ENCODE assay signal across 14 cellular contexts in genomic region chr14:93954516-93954830, GRCh38. TPM values are rescaled to one million over a fixed set of nuclear protein-coding genes. Genes with fewer than 3 reads are reported as not detected.
DNase-seq lines count a peak whose midpoint lies in the region; ATAC-seq and TF ChIP-seq lines count a peak whose summit lies in the region.
"Had no signal": no experiment of that assay in that cellular context is flagged by ENCODE, and none has a peak within 500 bp of the region (broad histone marks: within the 10 kb centered on the region; RNA-seq: fewer than 3 reads in every experiment).

No MANE protein-coding gene starts in this region.

- peaks cover 81% of the 10 kb centered on the region for H3K4me1 Mint-ChIP-seq in stimulated activated naive CD8-positive, alpha-beta T cell treated with anti-CD3 and anti-CD28 coated beads, Interleukin-15, Interleukin-2, amounts not matched to agents 100 ng/mL and 50 ng/mL, for 24 hours (ENCODE audit: low read depth)
- peaks cover 80% of the 10 kb centered on the region for H3K4me1 Mint-ChIP-seq in activated CD8-positive, alpha-beta T cell treated with anti-CD3 and anti-CD28 coated beads for 36 hours (ENCODE audit: low read depth)
- peaks cover 56 to 57% of the 10 kb centered on the region in 2 donors for H3K4me1 Mint-ChIP-seq in immature natural killer cell

- POLR2A ChIA-PET in activated CD8-positive, alpha-beta T cell treated with anti-CD3 and anti-CD28 coated beads for 36 hours (lab: Charles Lee) = interaction anchor here (1.5 to 3.2 kb wide), 2 partner anchors 24 to 38 kb away, joined by 3 to 19 read pairs; no protein-coding TSS in a partner anchor

- no peaks in the 10 kb centered on the region for H3K9me3 Mint-ChIP-seq in stimulated activated naive CD8-positive, alpha-beta T cell treated with anti-CD3 and anti-CD28 coated beads, Interleukin-15, Interleukin-2, amounts not matched to agents 100 ng/mL and 50 ng/mL, for 24 hours
- H3K9me3 Mint-ChIP-seq in activated CD8-positive, alpha-beta T cell treated with anti-CD3 and anti-CD28 coated beads for 36 hours = no peaks in the 10 kb centered on the region
- no peaks in the 10 kb centered on the region for H3K9me3 Mint-ChIP-seq in immature natural killer cell

- H3K36me3 Mint-ChIP-seq in stimulated activated naive CD8-positive, alpha-beta T cell treated with anti-CD3 and anti-CD28 coated beads, Interleukin-15, Interleukin-2, amounts not matched to agents 100 ng/mL and 50 ng/mL, for 24 hours (ENCODE audit: low read depth) = peaks cover 4% of the 10 kb centered on the region
- peaks cover 9% of the 10 kb centered on the region for H3K36me3 Mint-ChIP-seq in activated CD8-positive, alpha-beta T cell treated with anti-CD3 and anti-CD28 coated beads for 36 hours (ENCODE audit: low read depth)
- H3K36me3 Mint-ChIP-seq in immature natural killer cell = peaks cover 4 to 7% (median 6%) of the 10 kb centered on the region in 3 donors

- peak overlapping the region; percentile 78 for H3K4me3 Mint-ChIP-seq in stimulated activated naive CD8-positive, alpha-beta T cell treated with anti-CD3 and anti-CD28 coated beads, Interleukin-15, Interleukin-2, amounts not matched to agents 100 ng/mL and 50 ng/mL, for 24 hours
- peak overlapping the region; percentile 83 for H3K4me3 Mint-ChIP-seq in activated CD8-positive, alpha-beta T cell treated with anti-CD3 and anti-CD28 coated beads for 36 hours
- peak overlapping the region; percentile 77 to 93 (median 86) for H3K4me3 Mint-ChIP-seq in immature natural killer cell

- TF ChIP-seq CTCF in activated CD8-positive, alpha-beta T cell treated with anti-CD3 and anti-CD28 coated beads for 36 hours (IDR thresholded peaks at IDR 0.05) = no peak

- DNase-seq in stimulated activated naive CD8-positive, alpha-beta T cell treated with anti-CD3 and anti-CD28 coated beads, Interleukin-15, Interleukin-2, amounts not matched to agents 100 U/mL and 50 U/mL, for 24 hours = no peak
- DNase-seq in activated CD8-positive, alpha-beta T cell treated with anti-CD3 and anti-CD28 coated beads for 36 hours = no peak
- no peak for DNase-seq in immature natural killer cell
- DNase-seq in G401 (ENCODE audit: low spot score) = no peak
- DNase-seq: NCI-H1930; SHP77 treated with DMSO at 0.1 percent for 48 hours; stimulated activated CD4-positive, alpha-beta T cell treated with anti-CD3 and anti-CD28 coated beads, Interleukin-2, amount 100 ng/mL, for 48 hours had no signal

- no peak for ATAC-seq in stimulated activated naive CD8-positive, alpha-beta T cell treated with anti-CD3 and anti-CD28 coated beads, Interleukin-15, Interleukin-2, amounts not matched to agents 100 U/mL and 50 U/mL, for 24 hours
- no peak for ATAC-seq in activated CD8-positive, alpha-beta T cell treated with anti-CD3 and anti-CD28 coated beads for 36 hours
- ATAC-seq in HG03159 (IDR thresholded peaks at IDR 0.05; ENCODE audit: unreplicated experiment) (no peak), esophagus mucosa (no peak), HG03439 (IDR thresholded peaks at IDR 0.05; ENCODE audit: unreplicated experiment) (no peak)

- intact Hi-C loops in activated CD8-positive, alpha-beta T cell treated with anti-CD3 and anti-CD28 coated beads for 36 hours (cut with micrococcal nuclease) = loop anchor here (10.0 kb wide), 1 partner anchor 180 kb away; no protein-coding TSS in a partner anchor

- in situ Hi-C loops in G401 (cut with HindIII; ENCODE audit: low sequenced_read_pairs) = no loop called here

- H3K27ac Mint-ChIP-seq in stimulated activated naive CD8-positive, alpha-beta T cell treated with anti-CD3 and anti-CD28 coated beads, Interleukin-15, Interleukin-2, amounts not matched to agents 100 ng/mL and 50 ng/mL, for 24 hours = peak overlapping the region; percentile 99
- H3K27ac Mint-ChIP-seq in activated CD8-positive, alpha-beta T cell treated with anti-CD3 and anti-CD28 coated beads for 36 hours = peak overlapping the region; percentile 99
- peak overlapping the region; percentile 89 to 96 (median 94) for H3K27ac Mint-ChIP-seq in immature natural killer cell

- no peaks in the 10 kb centered on the region for H3K27me3 Mint-ChIP-seq in stimulated activated naive CD8-positive, alpha-beta T cell treated with anti-CD3 and anti-CD28 coated beads, Interleukin-15, Interleukin-2, amounts not matched to agents 100 ng/mL and 50 ng/mL, for 24 hours
- no peaks in the 10 kb centered on the region for H3K27me3 Mint-ChIP-seq in activated CD8-positive, alpha-beta T cell treated with anti-CD3 and anti-CD28 coated beads for 36 hours
- peaks cover 5 to 11% (median 5%) of the 10 kb centered on the region in 3 donors for H3K27me3 Mint-ChIP-seq in immature natural killer cell (ENCODE audit: low read depth in 3 of 3)

- CTCF ChIA-PET in activated CD8-positive, alpha-beta T cell treated with anti-CD3 and anti-CD28 coated beads for 36 hours (lab: Charles Lee) = interaction anchor here (1.0 to 12.0 kb wide), 5 partner anchors 12 to 46 kb away, joined by 3 to 170 read pairs (median 16); no protein-coding TSS in a partner anchor

RNA-seq across cellular contexts. Expression of gene ASB2, which starts 21.9 kb away (rescaled TPM):
- total RNA-seq in activated CD8-positive, alpha-beta T cell treated with anti-CD3 and anti-CD28 coated beads for 36 hours = 10 to 100 TPM; 11.7 to 12.7 TPM
- polyA plus RNA-seq in immature natural killer cell = 1 to 10 TPM; 1.4 to 4.2 (median 2.7) TPM
- total RNA-seq in esophagus mucosa = 1.00 TPM
- 7.9 and 9.9 TPM in 2 replicates for total RNA-seq in G401 (2014; rRNA removed; shearing (Covaris generic))

RNA-seq across cellular contexts. Expression of gene FAM181A, which starts 27.3 kb away (rescaled TPM):
- not detected for total RNA-seq in activated CD8-positive, alpha-beta T cell treated with anti-CD3 and anti-CD28 coated beads for 36 hours
- not detected for polyA plus RNA-seq in immature natural killer cell
- total RNA-seq in esophagus mucosa = not detected
- total RNA-seq in G401 (2014; rRNA removed; shearing (Covaris generic)) = not detected in 2 replicates
- total RNA-seq: glomerular endothelial cell, kidney epithelial cell, renal cortical epithelial cell had no signal

RNA-seq across cellular contexts. Expression of gene CCDC197, which starts 42.6 kb away (rescaled TPM):
- total RNA-seq in activated CD8-positive, alpha-beta T cell treated with anti-CD3 and anti-CD28 coated beads for 36 hours = not detected
- not detected for polyA plus RNA-seq in immature natural killer cell
- not detected for total RNA-seq in esophagus mucosa
- total RNA-seq in G401 (2014; rRNA removed; shearing (Covaris generic)) = not detected in 2 replicates
- total RNA-seq: glomerular endothelial cell, kidney epithelial cell, renal cortical epithelial cell had no signal
